1 cellular context compared by ENCODE assay signal in genomic region chr7:139768249-139768824, GRCh38.
TF ChIP-seq lines count a peak whose summit lies in the region.

No MANE protein-coding gene starts in this region.

TF ChIP-seq in GM12878, 131 proteins besides CTCF, POLR2A, EP300 and RAD21 (continued from another document):
- TF ChIP-seq E4F1 (IDR thresholded peaks at IDR 0.05; ENCODE audit: borderline replicate concordance, partially characterized antibody) (no peak), TARDBP (IDR thresholded peaks at IDR 0.05; ENCODE audit: borderline replicate concordance) (no peak), TCF7 (IDR thresholded peaks at IDR 0.05; ENCODE audit: borderline replicate concordance) (no peak), FOXM1 (IDR thresholded peaks at IDR 0.05; ENCODE audit: low read depth, low read length) (no peak), GABPA (IDR thresholded peaks at IDR 0.05; ENCODE audit: low read depth) (no peak), WRNIP1 (IDR thresholded peaks at IDR 0.05; ENCODE audit: borderline replicate concordance, low read depth, low read length) (no peak)
